Comparison of ENCODE assay signal across 8 cellular contexts in the genomic region with DNA sequence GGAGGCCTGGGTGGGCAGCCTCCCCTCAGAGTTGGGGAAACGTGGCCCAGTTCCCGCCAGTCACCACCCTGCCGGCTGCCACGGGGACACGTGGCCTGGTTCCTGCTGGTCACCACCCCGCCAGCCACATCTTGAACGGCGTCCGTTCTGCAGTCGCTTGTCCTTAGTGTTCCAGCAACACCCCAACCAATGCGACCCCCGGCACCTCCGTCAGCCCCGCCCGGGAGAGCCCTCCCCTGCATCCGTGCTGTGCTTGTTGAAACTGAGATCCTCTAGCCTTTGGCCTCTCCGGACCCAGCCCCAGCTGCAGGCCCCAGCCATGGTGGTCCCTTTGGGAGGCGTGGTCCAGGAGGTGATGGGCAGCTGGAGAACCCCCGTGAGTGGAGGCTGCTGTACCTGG. TPM values are rescaled to one million over a fixed set of nuclear protein-coding genes. Genes with fewer than 3 reads are reported as not detected.
"Had no signal": no experiment of that assay in that cellular context is flagged by ENCODE, and none has a peak within 500 bp of the region (broad histone marks: within the 10 kb centered on the region; RNA-seq: fewer than 3 reads in every experiment).

No MANE protein-coding gene starts in this region.

- DNase-seq: IMR-90, KBM-7 had no signal

- H3K27ac ChIP-seq: HL-60 had no signal

- ATAC-seq: HepG2, K562 had no signal

- H3K4me3 ChIP-seq: K562 had no signal

RNA-seq across cellular contexts. Expression of gene PRKCZ, which starts 18.7 kb away (rescaled TPM):
- total RNA-seq: HT1080 had no signal

RNA-seq across cellular contexts. Expression of gene GABRD, which starts 49.8 kb away (rescaled TPM):
- total RNA-seq: HepG2, HT-29, HT1080, IMR-90 had no signal
- polyA plus RNA-seq: HepG2, IgD-negative memory B cell, IMR-90, K562 had no signal
